Comparison of ENCODE assay signal across 11 cellular contexts in genomic region chr5:34587355-34588241, GRCh38.
A peak's percentile ranks its signal among the peaks of the same experiment; 100 is the strongest.
DNase-seq lines count a peak whose midpoint lies in the region; ATAC-seq and TF ChIP-seq lines count a peak whose summit lies in the region.
"Had no signal": no experiment of that assay in that cellular context is flagged by ENCODE, and none has a peak within 500 bp of the region (broad histone marks: within the 10 kb centered on the region; RNA-seq: fewer than 3 reads in every experiment).

No MANE protein-coding gene starts in this region.

- H3K4me3 ChIP-seq in BLaER1 treated with 17β-estradiol and CSF1 and Interleukin-3, amounts not matched to agents 10 nM and 100 nM: no peak overlapping the region; a peak in 1 of 20 replicates
- peak overlapping the region in 1 of 2 experiments; percentile 3; a peak in 1 of 4 replicates for H3K4me3 ChIP-seq in SK-N-SH (ENCODE audit: low read depth in 2 of 2, low read length in 1 of 2)
- H3K4me3 ChIP-seq: adrenal gland, upper lobe of right lung had no signal

- POLR2A ChIA-PET in SK-N-SH (lab: Yijun Ruan, JAX): no interaction called here

- H3K36me3 Mint-ChIP-seq in HFFc6 (ENCODE audit: low read depth): no peaks in the 10 kb centered on the region

- H3K79me2 ChIP-seq in SK-N-SH (ENCODE audit: insufficient read depth): no peaks in the 10 kb centered on the region

- H3K27me3 ChIP-seq in BLaER1 treated with 17β-estradiol and CSF1 and Interleukin-3, amounts not matched to agents 10 nM and 100 nM: no peaks in the 10 kb centered on the region
- no peaks in the 10 kb centered on the region for H3K27me3 ChIP-seq in SK-N-SH (ENCODE audit: insufficient read depth)
- H3K27me3 ChIP-seq: adrenal gland, upper lobe of right lung had no signal

- TF ChIP-seq CTCF in HFFc6 (IDR thresholded peaks at IDR 0.05) (no peak), SK-N-SH (IDR thresholded peaks at IDR 0.05) (no peak)

- H3K9me3 ChIP-seq in BLaER1 treated with 17β-estradiol and CSF1 and Interleukin-3, amounts not matched to agents 10 nM and 100 nM (replicated peaks in 1 of 11): no peaks in the 10 kb centered on the region
- H3K9me3 ChIP-seq in SK-N-SH: no peaks in the 10 kb centered on the region
- H3K9me3 ChIP-seq: adrenal gland, upper lobe of right lung had no signal

- WGBS in SK-N-SH (ENCODE audit: low lambda C conversion rate): 23% methylated on average over 6 of the region's 6 CpGs

- no peaks in the 10 kb centered on the region for H3K9me3 Mint-ChIP-seq in HFFc6

- peaks cover 0 to 88% (median 57%) of the 10 kb centered on the region in 10 experiments; a peak in 15 of 20 replicates for H3K4me1 ChIP-seq in BLaER1 treated with 17β-estradiol and CSF1 and Interleukin-3, amounts not matched to agents 10 nM and 100 nM
- H3K4me1 ChIP-seq in SK-N-SH (ENCODE audit: control insufficient read depth in 1 of 2, insufficient read depth in 2 of 2, low read depth in 1 of 2, low read length in 1 of 2): peaks cover 0 to 16% of the 10 kb centered on the region in 2 experiments; a peak in 3 of 4 replicates
- H3K4me1 ChIP-seq: upper lobe of right lung had no signal

- H3K4me1 Mint-ChIP-seq in HFFc6 (ENCODE audit: low read depth): peaks cover 57% of the 10 kb centered on the region

- peak overlapping the region in 10 of 11 experiments; percentile 21 to 97 (median 77); a peak in 19 of 22 replicates for H3K27ac ChIP-seq in BLaER1 treated with 17β-estradiol and CSF1 and Interleukin-3, amounts not matched to agents 10 nM and 100 nM
- H3K27ac ChIP-seq in SK-N-SH (ENCODE audit: low read depth in 2 of 2, low read length in 1 of 2): peak overlapping the region; percentile 48 to 88; a peak in 3 of 4 replicates
- H3K27ac ChIP-seq: adrenal gland, upper lobe of right lung had no signal

- H3K9me2 ChIP-seq in SK-N-SH: no peaks in the 10 kb centered on the region

- ATAC-seq in HG03378 (IDR thresholded peaks at IDR 0.05; ENCODE audit: unreplicated experiment): no peak
- ATAC-seq: upper lobe of right lung had no signal

- peaks cover 7% of the 10 kb centered on the region for H3F3A ChIP-seq in SK-N-SH (replicated peaks; ENCODE audit: insufficient read depth)

- H3K27ac Mint-ChIP-seq in HFFc6: peak overlapping the region; percentile 90

- no peak; a peak in 1 of 4 replicates for TF ChIP-seq EP300 in SK-N-SH (IDR thresholded peaks at IDR 0.05; ENCODE audit: borderline replicate concordance in 1 of 2, low read depth in 1 of 2, low read length in 1 of 2)

- H2AFZ ChIP-seq in SK-N-SH (ENCODE audit: low read depth): peak overlapping the region; percentile 62

- peaks cover 5% of the 10 kb centered on the region for H3K27me3 Mint-ChIP-seq in HFFc6 (ENCODE audit: insufficient read depth)

- TF ChIP-seq RAD21 in SK-N-SH (IDR thresholded peaks at IDR 0.05; ENCODE audit: low read length): no peak

- peak overlapping the region in 8 of 11 experiments; percentile 25 to 81 (median 66); a peak in 14 of 22 replicates for H3K9ac ChIP-seq in BLaER1 treated with 17β-estradiol and CSF1 and Interleukin-3, amounts not matched to agents 10 nM and 100 nM
- peak overlapping the region; percentile 47 for H3K9ac ChIP-seq in SK-N-SH

- H3K36me3 ChIP-seq in BLaER1 treated with 17β-estradiol and CSF1 and Interleukin-3, amounts not matched to agents 10 nM and 100 nM: no peaks in the 10 kb centered on the region
- no peaks in the 10 kb centered on the region for H3K36me3 ChIP-seq in SK-N-SH (replicated peaks in 1 of 2; ENCODE audit: control insufficient read depth in 1 of 2, insufficient read depth in 2 of 2, low read length in 1 of 2)
- H3K36me3 ChIP-seq: adrenal gland, upper lobe of right lung had no signal

- CTCF ChIA-PET in SK-N-SH (lab: Yijun Ruan, JAX): interaction anchor here (0.7 kb wide), 1 partner anchor 653 kb away, joined by 4 read pairs; no protein-coding TSS in a partner anchor

- DNase-seq in HFFc6 (peak; percentile 74), SK-N-SH (no peak), glomerular visceral epithelial cell (ENCODE audit: extremely low spot score) (peak; percentile 23), MV-4-11 (lab: John Stamatoyannopoulos, UW) (no peak), NCI-H1048 (lab: John Stamatoyannopoulos, UW) (no peak), NCI-H1417 treated with DMSO at 0.1 percent for 48 hours (lab: John Stamatoyannopoulos, UW) (no peak)
- DNase-seq: adrenal gland, KG1, upper lobe of right lung had no signal

- H3K4me2 ChIP-seq in BLaER1 treated with 17β-estradiol and CSF1 and Interleukin-3, amounts not matched to agents 10 nM and 100 nM: peak overlapping the region in 7 of 11 experiments; percentile 38 to 80 (median 71); a peak in 13 of 22 replicates
- H3K4me2 ChIP-seq in SK-N-SH: peak overlapping the region; percentile 18

- H3K4me3 Mint-ChIP-seq in HFFc6: peak overlapping the region; percentile 53

- H4K20me1 ChIP-seq in BLaER1 treated with 17β-estradiol and CSF1 and Interleukin-3, amounts not matched to agents 10 nM and 100 nM: no peaks in the 10 kb centered on the region
- no peaks in the 10 kb centered on the region for H4K20me1 ChIP-seq in SK-N-SH (ENCODE audit: insufficient read depth)

TF ChIP-seq in SK-N-SH, 30 proteins besides CTCF, POLR2A, EP300 and RAD21 (continues in another document):
- no peak for TF ChIP-seq FOXJ3 (CRISPR knock-in tag; IDR thresholded peaks at IDR 0.05)
- no peak for TF ChIP-seq SMC3 (IDR thresholded peaks at IDR 0.05; ENCODE audit: low read depth, low read length)
- TF ChIP-seq GATA2 (CRISPR knock-in tag; IDR thresholded peaks at IDR 0.05): no peak
- peak; percentile 40 for TF ChIP-seq TCF12 (IDR thresholded peaks at IDR 0.05)
- TF ChIP-seq USF1 (IDR thresholded peaks at IDR 0.05; ENCODE audit: borderline replicate concordance, low read depth): no peak
- 0 out of 2 replicates have a peak, but pooled peaks have one; percentile 10 for TF ChIP-seq MAX (IDR thresholded peaks at IDR 0.05; ENCODE audit: low read depth)
- TF ChIP-seq CHD2 (IDR thresholded peaks at IDR 0.05; ENCODE audit: low read length, partially characterized antibody): no peak
- TF ChIP-seq TAF1 (IDR thresholded peaks at IDR 0.05; ENCODE audit: borderline replicate concordance, low read depth, low read length): no peak
- peak; percentile 26; the same call in 1 of the 2 replicates for TF ChIP-seq JUND (IDR thresholded peaks at IDR 0.05)
- TF ChIP-seq USF2 (IDR thresholded peaks at IDR 0.05; ENCODE audit: borderline replicate concordance, low read depth, low read length): no peak
- no peak for TF ChIP-seq ELF1 (IDR thresholded peaks at IDR 0.05)
- TF ChIP-seq FOSL2 (IDR thresholded peaks at IDR 0.05; ENCODE audit: borderline replicate concordance, low read depth): peak; percentile 63; the same call in 1 of the 2 replicates
- no peak for TF ChIP-seq NRF1 (IDR thresholded peaks at IDR 0.05; ENCODE audit: low read depth, low read length)
- no peak for TF ChIP-seq MEF2A (IDR thresholded peaks at IDR 0.05; ENCODE audit: borderline replicate concordance, low read depth)
- no peak for TF ChIP-seq FOXM1 (IDR thresholded peaks at IDR 0.05; ENCODE audit: low read depth)
- no peak for TF ChIP-seq ZBTB33 (IDR thresholded peaks at IDR 0.05; ENCODE audit: borderline replicate concordance, low read depth)
- TF ChIP-seq NFIC (IDR thresholded peaks at IDR 0.05; ENCODE audit: borderline replicate concordance): no peak
- TF ChIP-seq TEAD4 (IDR thresholded peaks at IDR 0.05; ENCODE audit: borderline replicate concordance, insufficient read depth): no peak
- no peak for TF ChIP-seq GABPA (IDR thresholded peaks at IDR 0.05; ENCODE audit: low read depth)
- TF ChIP-seq RFX5 (IDR thresholded peaks at IDR 0.05; ENCODE audit: low read length): no peak
- peak; percentile 46 for TF ChIP-seq PBX3 (IDR thresholded peaks at IDR 0.05)

Comparison
In these comparisons a context has a peak if more than half of its experiments do, and no peak if none do; other contexts are left out.
1. DNase-seq: peak in HFFc6 (single experiment) and glomerular visceral epithelial cell (single experiment); none in SK-N-SH (single experiment), MV-4-11 (single experiment), NCI-H1048 (single experiment) and NCI-H1417 treated with DMSO at 0.1 percent for 48 hours (single experiment).